8 cellular contexts compared by ENCODE assay signal in genomic region chr5:39283231-39283818, GRCh38.
DNase-seq lines count a peak whose midpoint lies in the region; ATAC-seq and TF ChIP-seq lines count a peak whose summit lies in the region.

No MANE protein-coding gene starts in this region.

- ATAC-seq in GM19351 (IDR thresholded peaks at IDR 0.05; ENCODE audit: unreplicated experiment): peak; percentile 99
- ATAC-seq in HG03460 (IDR thresholded peaks at IDR 0.05; ENCODE audit: unreplicated experiment): peak; percentile 87
- peak; percentile 94 for ATAC-seq in RWPE2 (ENCODE audit: low read depth)
- peak; percentile 65 to 94 (median 82) for ATAC-seq in psoas muscle
- ATAC-seq in omental fat pad (ENCODE audit: low FRiP score): no peak

- H3K9me3 ChIP-seq in RWPE2 (ENCODE audit: severe bottlenecking) (no peaks in the 10 kb centered on the region), psoas muscle (no peaks in the 10 kb centered on the region)

- H3K4me3 ChIP-seq in RWPE2 (ENCODE audit: severe bottlenecking) (no peak overlapping the region), psoas muscle (no peak overlapping the region)

- no peak overlapping the region for H3K27ac ChIP-seq in RWPE2 (ENCODE audit: poor library complexity, severe bottlenecking)
- no peak overlapping the region for H3K27ac ChIP-seq in psoas muscle

- WGBS in psoas muscle, 3 donors: 7 to 20% (median 10%) methylated on average over 3 of the region's 3 CpGs

- TF ChIP-seq CTCF in RWPE2 (IDR thresholded peaks at IDR 0.05; ENCODE audit: poor library complexity, severe bottlenecking) (peak; percentile 87), psoas muscle (IDR thresholded peaks at IDR 0.05) (peak; percentile 66), omental fat pad (IDR thresholded peaks at IDR 0.05) (no peak)

- no peaks in the 10 kb centered on the region for H3K36me3 ChIP-seq in RWPE2 (ENCODE audit: low read depth)
- no peaks in the 10 kb centered on the region for H3K36me3 ChIP-seq in psoas muscle (ENCODE audit: insufficient read depth in 1 of 2, low read depth in 1 of 2)

- intact Hi-C loops in psoas muscle (cut with DNase I): loop anchor here (1.0 to 5.0 kb wide), 3 partner anchors 65 to 131 kb away; partner anchors contain the start of gene FYB1 (in 1 of the 2)

- H3K27me3 ChIP-seq in RWPE2 (ENCODE audit: insufficient read depth, poor library complexity, severe bottlenecking): no peaks in the 10 kb centered on the region
- peaks cover 0 to 2% (median 0%) of the 10 kb centered on the region in 3 donors for H3K27me3 ChIP-seq in psoas muscle (ENCODE audit: insufficient read depth in 3 of 3, low read length in 2 of 3)

- peak; percentile 59 for DNase-seq in CMK (ENCODE audit: low read depth)
- DNase-seq in RWPE2 (ENCODE audit: low spot score): no peak
- peak; percentile 46 for DNase-seq in activated naive CD4-positive, alpha-beta T cell treated with Interleukin-2 at 50 U/mL for 16 hours
- DNase-seq in glomerular endothelial cell (ENCODE audit: extremely low read depth, low read depth, low spot score): peak; percentile 55
- DNase-seq in psoas muscle: no peak
- DNase-seq in omental fat pad (ENCODE audit: low spot score): no peak

- H3K4me1 ChIP-seq in RWPE2 (ENCODE audit: insufficient read depth, poor library complexity, severe bottlenecking) (no peaks in the 10 kb centered on the region), psoas muscle (peaks cover 5% of the 10 kb centered on the region)

Comparison
In these comparisons a context has a peak if more than half of its experiments do, and no peak if none do; other contexts are left out.
1. DNase-seq: peak in CMK (single experiment), activated naive CD4-positive, alpha-beta T cell treated with Interleukin-2 at 50 U/mL for 16 hours (single experiment) and glomerular endothelial cell (single experiment); none in RWPE2 (single experiment), psoas muscle (0 of 2) and omental fat pad (single experiment).
2. CTCF ChIP-seq: peak in RWPE2 (single experiment) and psoas muscle (single experiment); none in omental fat pad (0 of 3).